ENCODE assay signal across 8 cellular contexts in the genomic region with DNA sequence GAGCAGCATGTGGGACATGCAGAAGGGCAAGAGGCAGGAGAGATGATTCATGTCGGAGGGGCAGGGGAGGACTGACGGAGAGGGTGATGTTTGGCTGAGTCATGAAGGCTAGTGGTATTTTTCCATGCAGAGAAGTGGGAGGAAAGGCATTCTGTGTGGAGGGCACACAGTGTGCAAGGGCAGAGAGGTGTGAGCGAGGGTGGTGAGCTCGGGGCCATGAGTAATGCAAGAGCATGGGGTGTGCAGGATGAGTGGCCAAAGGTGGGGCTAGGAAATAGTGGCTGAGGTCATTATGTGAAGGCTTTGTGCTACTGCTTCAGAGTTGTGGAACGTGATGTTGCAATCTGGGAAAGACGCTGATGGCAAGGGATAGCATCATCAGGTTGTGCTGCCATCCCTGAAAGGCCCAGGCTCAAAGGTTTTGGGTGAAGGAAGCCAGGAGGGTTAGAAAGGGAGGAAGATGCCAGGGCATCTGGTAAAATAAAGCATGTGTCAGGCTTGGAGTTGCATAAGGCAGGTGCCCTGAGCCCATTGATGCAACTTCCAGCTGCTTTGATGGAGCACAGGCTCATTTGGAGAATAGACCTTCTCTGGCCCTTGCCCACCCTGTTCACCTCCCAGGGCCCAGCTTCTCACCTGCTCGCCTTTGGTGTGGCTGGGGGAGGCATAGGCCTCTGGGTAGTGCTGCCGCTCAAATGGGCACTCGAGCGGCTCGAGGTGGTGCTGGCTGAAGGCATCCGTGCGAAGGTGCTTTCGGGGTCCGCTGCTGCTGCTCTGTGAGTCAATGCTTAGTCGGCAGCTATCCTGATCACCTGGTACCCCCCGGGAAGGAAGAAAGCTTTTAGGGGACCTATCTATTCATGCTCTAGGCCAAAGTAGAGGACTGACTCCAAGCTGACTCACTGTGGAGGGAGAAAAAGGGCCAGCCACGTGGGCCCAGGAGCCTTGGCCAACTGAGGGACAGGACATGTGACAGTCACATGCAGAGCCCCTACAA. TPM values are rescaled to one million over a fixed set of nuclear protein-coding genes. Genes with fewer than 3 reads are reported as not detected.
A peak's percentile ranks its signal among the peaks of the same experiment; 100 is the strongest.
DNase-seq lines count a peak whose midpoint lies in the region; ATAC-seq and TF ChIP-seq lines count a peak whose summit lies in the region.

No MANE protein-coding gene starts in this region.

- no peak for TF ChIP-seq CTCF in foreskin keratinocyte (conservative IDR thresholded peaks at IDR 0.05)
- no peak for TF ChIP-seq CTCF in sigmoid colon (IDR thresholded peaks at IDR 0.05)
- TF ChIP-seq CTCF in WERI-Rb-1 (IDR thresholded peaks at IDR 0.05; ENCODE audit: low read depth, low read length): no peak

- DNase-seq in stimulated activated naive CD4-positive, alpha-beta T cell treated with Interleukin-2 at 50 U/mL for 16 hours (lab: John Stamatoyannopoulos, UW): peak; percentile 59
- DNase-seq in stimulated activated naive CD4-positive, alpha-beta T cell (lab: John Stamatoyannopoulos, UW): no peak
- peak; percentile 75 for DNase-seq in activated CD8-positive, alpha-beta memory T cell treated with anti-CD3 and anti-CD28 coated beads, Interleukin-2, amount 50 U/mL, for 48 hours
- DNase-seq in foreskin keratinocyte: peak; percentile 100
- peak; percentile 87 for DNase-seq in sigmoid colon
- no peak for DNase-seq in germinal center (ENCODE audit: low spot score)
- no peak for DNase-seq in WERI-Rb-1

- peak in 3 of 4 donors; percentile 9 to 88 (median 44) for TF ChIP-seq EP300 in sigmoid colon (IDR thresholded peaks at IDR 0.05)

- H3K27ac ChIP-seq in foreskin keratinocyte: peak overlapping the region; percentile 98
- peak overlapping the region; percentile 30 to 82 (median 64) for H3K27ac ChIP-seq in sigmoid colon
- H3K27ac ChIP-seq in WERI-Rb-1: no peak overlapping the region

- peak; percentile 93 for ATAC-seq in foreskin keratinocyte
- no peak for ATAC-seq in HG02870 (IDR thresholded peaks at IDR 0.05; ENCODE audit: unreplicated experiment)

- TF ChIP-seq POLR2A in sigmoid colon (IDR thresholded peaks at IDR 0.05): no peak

- H3K9me3 ChIP-seq in sigmoid colon: no peaks in the 10 kb centered on the region
- no peaks in the 10 kb centered on the region for H3K9me3 ChIP-seq in WERI-Rb-1 (ENCODE audit: severe bottlenecking)

- H3K4me3 ChIP-seq in sigmoid colon (no peak overlapping the region), WERI-Rb-1 (ENCODE audit: low read depth, low read length) (no peak overlapping the region)

- H3K36me3 ChIP-seq in sigmoid colon: no peaks in the 10 kb centered on the region
- no peaks in the 10 kb centered on the region for H3K36me3 ChIP-seq in WERI-Rb-1

- H3K27me3 ChIP-seq in foreskin keratinocyte (no peaks in the 10 kb centered on the region), sigmoid colon (no peaks in the 10 kb centered on the region), WERI-Rb-1 (ENCODE audit: insufficient read depth, low read depth, severe bottlenecking) (no peaks in the 10 kb centered on the region)

- 83 to 87% methylated on average over 18 of the region's 18 CpGs for WGBS in sigmoid colon, 2 donors

- intact Hi-C loops in sigmoid colon (cut with DNase I): no loop called here

- H3K4me1 ChIP-seq in foreskin keratinocyte (peaks cover 25% of the 10 kb centered on the region), sigmoid colon (peaks cover 0 to 28% (median 24%) of the 10 kb centered on the region in 4 donors)

RNA-seq across cellular contexts. Expression of a gene that starts 37.5 kb away (rescaled TPM):
- 5.6 and 7.0 TPM in 2 replicates for total RNA-seq in foreskin keratinocyte
- polyA plus RNA-seq in foreskin keratinocyte: 4.5 and 5.7 TPM in 2 replicates
- total RNA-seq in sigmoid colon: under 1 TPM in 3 of 4 donors, not detected in 1; 0.41 to 0.71 (median 0.55) TPM
- 10 to 100 TPM in 1 of 3 donors, 1 to 10 TPM in 2; 1.1 to 10.8 (median 2.5) TPM for polyA plus RNA-seq in sigmoid colon

Comparison
In these comparisons a context has a peak if more than half of its experiments do, and no peak if none do; other contexts are left out.
1. DNase-seq: peak in stimulated activated naive CD4-positive, alpha-beta T cell treated with Interleukin-2 at 50 U/mL for 16 hours (single experiment), activated CD8-positive, alpha-beta memory T cell treated with anti-CD3 and anti-CD28 coated beads, Interleukin-2, amount 50 U/mL, for 48 hours (single experiment), foreskin keratinocyte (2 of 2) and sigmoid colon (single experiment); none in stimulated activated naive CD4-positive, alpha-beta T cell (0 of 6), germinal center (single experiment) and WERI-Rb-1 (single experiment).